12 cellular contexts compared by ENCODE assay signal in the genomic region with DNA sequence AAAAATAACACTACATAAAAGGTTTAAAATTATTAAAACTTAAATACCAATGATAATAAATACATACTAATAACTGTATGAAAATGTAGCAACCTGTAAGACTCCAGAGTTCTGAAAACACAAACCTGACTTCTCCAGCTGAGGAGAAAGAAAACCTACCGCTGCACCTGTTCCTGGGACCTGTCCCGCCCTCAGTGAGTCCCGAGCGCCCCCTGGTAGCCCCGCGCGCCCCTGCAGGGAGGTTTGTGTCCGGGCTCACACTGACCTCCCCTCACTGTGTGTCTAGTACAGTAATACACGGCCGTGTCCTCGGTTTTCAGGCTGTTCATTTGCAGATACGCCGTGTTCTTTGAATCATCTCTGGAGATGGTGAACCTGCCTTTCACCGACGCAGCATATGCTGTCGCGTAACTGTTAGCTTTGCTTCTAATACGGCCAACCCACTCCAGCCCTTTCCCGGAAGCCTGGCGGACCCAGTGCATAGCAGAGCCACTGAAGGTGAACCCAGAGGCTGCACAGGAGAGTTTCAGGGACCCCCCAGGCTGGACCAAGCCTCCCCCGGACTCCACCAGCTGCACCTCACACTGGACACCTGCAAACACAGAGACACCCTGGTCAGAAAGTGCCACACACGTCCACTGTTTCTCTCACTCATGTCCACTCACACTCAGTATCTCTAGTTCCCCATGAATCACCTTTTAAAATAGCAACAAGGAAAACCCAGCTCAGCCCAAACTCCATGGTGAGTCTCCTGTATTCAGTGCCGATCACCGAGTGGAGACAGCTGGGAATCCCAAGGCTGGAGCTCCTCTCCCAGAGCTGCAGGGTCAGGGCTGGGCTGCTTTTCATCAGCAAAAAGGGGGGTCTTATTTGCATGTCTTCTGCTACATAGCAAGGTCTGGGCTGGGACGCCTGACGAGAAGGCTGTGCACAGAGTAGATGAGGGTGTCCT.
DNase-seq lines count a peak whose midpoint lies in the region; TF ChIP-seq lines count a peak whose summit lies in the region.
"Had no signal": no experiment of that assay in that cellular context is flagged by ENCODE, and none has a peak within 500 bp of the region (broad histone marks: within the 10 kb centered on the region; RNA-seq: fewer than 3 reads in every experiment).

No MANE protein-coding gene starts in this region.

- no peak overlapping the region for H3K4me3 Mint-ChIP-seq in activated T-helper 2 cell treated with anti-CD3 and anti-CD28 coated beads, Interferon-gamma antibody, Interleukin-2, Interleukin-4, amounts not matched to agents 10 μg/mL and 5 μg/mL and 100 μg/mL, durations not matched to agents 14 hours and 24 hours and 36 hours (ENCODE audit: low read depth)
- H3K4me3 Mint-ChIP-seq: central memory CD8-positive, alpha-beta T cell had no signal

- H3K27ac Mint-ChIP-seq in activated T-helper 2 cell treated with anti-CD3 and anti-CD28 coated beads, Interferon-gamma antibody, Interleukin-2, Interleukin-4, amounts not matched to agents 10 μg/mL and 5 μg/mL and 100 μg/mL, durations not matched to agents 14 hours and 24 hours and 36 hours: no peak overlapping the region

- no peaks in the 10 kb centered on the region for H3K9me3 ChIP-seq in BE2C
- no peaks in the 10 kb centered on the region for H3K9me3 ChIP-seq in WERI-Rb-1 (ENCODE audit: severe bottlenecking)

- H3K9me3 Mint-ChIP-seq in activated T-helper 2 cell treated with anti-CD3 and anti-CD28 coated beads, Interferon-gamma antibody, Interleukin-2, Interleukin-4, amounts not matched to agents 10 μg/mL and 5 μg/mL and 100 μg/mL, durations not matched to agents 14 hours and 24 hours and 36 hours: no peaks in the 10 kb centered on the region
- H3K9me3 Mint-ChIP-seq: central memory CD8-positive, alpha-beta T cell had no signal

- H3K4me1 ChIP-seq in BE2C: no peaks in the 10 kb centered on the region

- H3K4me3 ChIP-seq in BE2C (ENCODE audit: low read depth, low read length): no peak overlapping the region
- H3K4me3 ChIP-seq in WERI-Rb-1 (ENCODE audit: low read depth, low read length): no peak overlapping the region
- no peak overlapping the region for H3K4me3 ChIP-seq in dorsolateral prefrontal cortex

- H3K4me1 Mint-ChIP-seq in activated T-helper 2 cell treated with anti-CD3 and anti-CD28 coated beads, Interferon-gamma antibody, Interleukin-2, Interleukin-4, amounts not matched to agents 10 μg/mL and 5 μg/mL and 100 μg/mL, durations not matched to agents 14 hours and 24 hours and 36 hours (ENCODE audit: low read depth): no peaks in the 10 kb centered on the region
- H3K4me1 Mint-ChIP-seq: central memory CD8-positive, alpha-beta T cell had no signal

- TF ChIP-seq CTCF in BE2C (IDR thresholded peaks at IDR 0.05; ENCODE audit: low read depth, low read length) (peak; percentile 50), WERI-Rb-1 (IDR thresholded peaks at IDR 0.05; ENCODE audit: low read depth, low read length) (peak; percentile 38; the same call in 1 of the 2 replicates), dorsolateral prefrontal cortex (IDR thresholded peaks at IDR 0.05 in 54 of 56, conservative IDR thresholded peaks at IDR 0.05 in 2 of 56; ENCODE audit: low read depth in 1 of 56, partially characterized antibody in 56 of 56) (no peak)

- DNase-seq in BE2C (peak; percentile 50), DMS53 treated with DMSO at 0.1 percent for 48 hours (lab: John Stamatoyannopoulos, UW; ENCODE audit: unreplicated experiment) (peak; percentile 57), NCI-H1105 treated with DMSO at 0.1 percent for 48 hours (lab: John Stamatoyannopoulos, UW) (peak; percentile 6), WERI-Rb-1 (peak; percentile 51), NCI-H2081 (lab: John Stamatoyannopoulos, UW) (no peak), activated gamma-delta T cell (lab: John Stamatoyannopoulos, UW) (no peak), dorsolateral prefrontal cortex (no peak)
- no peak for DNase-seq in activated T-helper 2 cell treated with anti-CD3 and anti-CD28 coated beads, Interferon-gamma antibody, Interleukin-2, Interleukin-4, amounts not matched to agents 10 μg/mL and 5 μg/mL and 100 μg/mL, durations not matched to agents 14 hours and 24 hours and 36 hours (ENCODE audit: low spot score)
- DNase-seq: HCEC 1CT, NCI-H524 treated with DMSO at 0.1 percent for 48 hours, substantia nigra had no signal

- no peak overlapping the region for H3K27ac ChIP-seq in WERI-Rb-1
- H3K27ac ChIP-seq in dorsolateral prefrontal cortex: no peak overlapping the region

- H3K36me3 ChIP-seq in BE2C (no peaks in the 10 kb centered on the region), WERI-Rb-1 (no peaks in the 10 kb centered on the region)

- H3K27me3 ChIP-seq in BE2C (no peaks in the 10 kb centered on the region; the same call in 1 of the 2 replicates), WERI-Rb-1 (ENCODE audit: insufficient read depth, low read depth, severe bottlenecking) (peaks cover 48% of the 10 kb centered on the region), dorsolateral prefrontal cortex (peaks cover 0 to 91% (median 52%) of the 10 kb centered on the region in 45 donors)

- no peaks in the 10 kb centered on the region for H3K36me3 Mint-ChIP-seq in activated T-helper 2 cell treated with anti-CD3 and anti-CD28 coated beads, Interferon-gamma antibody, Interleukin-2, Interleukin-4, amounts not matched to agents 10 μg/mL and 5 μg/mL and 100 μg/mL, durations not matched to agents 14 hours and 24 hours and 36 hours (ENCODE audit: low read depth)

- peaks cover 61% of the 10 kb centered on the region for H3K27me3 Mint-ChIP-seq in activated T-helper 2 cell treated with anti-CD3 and anti-CD28 coated beads, Interferon-gamma antibody, Interleukin-2, Interleukin-4, amounts not matched to agents 10 μg/mL and 5 μg/mL and 100 μg/mL, durations not matched to agents 14 hours and 24 hours and 36 hours (ENCODE audit: low read depth)

- intact Hi-C loops in activated T-helper 2 cell treated with anti-CD3 and anti-CD28 coated beads, Interferon-gamma antibody, Interleukin-2, Interleukin-4, amounts not matched to agents 10 μg/mL and 5 μg/mL and 100 μg/mL, durations not matched to agents 14 hours and 24 hours and 36 hours (cut with micrococcal nuclease): no loop called here
- intact Hi-C loops in dorsolateral prefrontal cortex (cut with DNase I): no loop called here

Comparison
In these comparisons a context has a peak if more than half of its experiments do, and no peak if none do; other contexts are left out.
1. DNase-seq: peak in BE2C (single experiment), DMS53 treated with DMSO at 0.1 percent for 48 hours (single experiment), NCI-H1105 treated with DMSO at 0.1 percent for 48 hours (single experiment) and WERI-Rb-1 (single experiment); none in NCI-H2081 (0 of 2), activated T-helper 2 cell treated with anti-CD3 and anti-CD28 coated beads, Interferon-gamma antibody, Interleukin-2, Interleukin-4, amounts not matched to agents 10 μg/mL and 5 μg/mL and 100 μg/mL, durations not matched to agents 14 hours and 24 hours and 36 hours (single experiment), activated gamma-delta T cell (single experiment) and dorsolateral prefrontal cortex (0 of 10).
2. CTCF ChIP-seq: peak in BE2C (single experiment) and WERI-Rb-1 (single experiment); none in dorsolateral prefrontal cortex (0 of 56).